ENCODE assay signal across 8 cellular contexts in the genomic region with DNA sequence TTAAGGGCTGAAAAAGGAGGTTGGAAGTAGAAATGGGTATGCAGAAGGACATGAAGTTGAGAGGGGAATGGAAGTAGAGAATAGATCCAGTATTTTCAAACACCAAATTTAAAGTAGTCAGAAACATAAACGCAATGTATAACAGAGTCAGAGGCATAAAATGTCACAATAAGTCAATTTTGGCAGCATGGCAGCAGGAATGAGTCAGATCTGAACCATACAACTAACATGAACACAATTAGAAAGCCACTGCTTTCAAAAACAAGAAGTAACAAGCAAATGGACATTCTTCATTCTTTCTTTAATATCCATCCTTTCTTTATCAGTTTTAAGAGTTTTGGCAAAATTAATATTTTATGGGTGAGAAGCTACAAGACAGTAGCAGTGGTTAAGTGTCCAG. TPM values are rescaled to one million over a fixed set of nuclear protein-coding genes. Genes with fewer than 3 reads are reported as not detected.
A peak's percentile ranks its signal among the peaks of the same experiment; 100 is the strongest.
DNase-seq lines count a peak whose midpoint lies in the region; ATAC-seq and TF ChIP-seq lines count a peak whose summit lies in the region.

No MANE protein-coding gene starts in this region.

- no peaks in the 10 kb centered on the region for H3K27me3 ChIP-seq in ovary

- peak overlapping the region; percentile 95 for H3K4me3 Mint-ChIP-seq in activated T-helper 2 cell treated with anti-CD3 and anti-CD28 coated beads, Interferon-gamma antibody, Interleukin-2, Interleukin-4, amounts not matched to agents 10 μg/mL and 5 μg/mL and 100 μg/mL, durations not matched to agents 14 hours and 24 hours and 36 hours (ENCODE audit: low read depth)
- peak overlapping the region; percentile 18 for H3K4me3 Mint-ChIP-seq in mesothelial cell of epicardium

- no peaks in the 10 kb centered on the region for H3K27me3 Mint-ChIP-seq in activated T-helper 2 cell treated with anti-CD3 and anti-CD28 coated beads, Interferon-gamma antibody, Interleukin-2, Interleukin-4, amounts not matched to agents 10 μg/mL and 5 μg/mL and 100 μg/mL, durations not matched to agents 14 hours and 24 hours and 36 hours (ENCODE audit: low read depth)
- H3K27me3 Mint-ChIP-seq in mesothelial cell of epicardium (ENCODE audit: low read depth) = no peaks in the 10 kb centered on the region

- TF ChIP-seq CTCF in mesothelial cell of epicardium (IDR thresholded peaks at IDR 0.05; ENCODE audit: unreplicated experiment) = no peak
- TF ChIP-seq CTCF in ovary (IDR thresholded peaks at IDR 0.05) = no peak

- no peak for TF ChIP-seq POLR2A in ovary (IDR thresholded peaks at IDR 0.05)

- no peak overlapping the region for H3K4me3 ChIP-seq in ovary

- no peak for ATAC-seq in GM18519 (IDR thresholded peaks at IDR 0.05; ENCODE audit: low FRiP score, unreplicated experiment)
- ATAC-seq in HG02798 (IDR thresholded peaks at IDR 0.05; ENCODE audit: poor library complexity, unreplicated experiment) = no peak

- intact Hi-C loops in activated T-helper 2 cell treated with anti-CD3 and anti-CD28 coated beads, Interferon-gamma antibody, Interleukin-2, Interleukin-4, amounts not matched to agents 10 μg/mL and 5 μg/mL and 100 μg/mL, durations not matched to agents 14 hours and 24 hours and 36 hours (cut with micrococcal nuclease) = no loop called here
- intact Hi-C loops in ovary (cut with DNase I) = no loop called here

- TF ChIP-seq EP300 in ovary (IDR thresholded peaks at IDR 0.05) = no peak

- no peak overlapping the region for H3K27ac ChIP-seq in ovary

- 59 to 76% (median 69%) methylated on average over 1 of the region's 1 CpG for WGBS in ovary, 3 donors

- peaks cover 48% of the 10 kb centered on the region for H3K4me1 Mint-ChIP-seq in activated T-helper 2 cell treated with anti-CD3 and anti-CD28 coated beads, Interferon-gamma antibody, Interleukin-2, Interleukin-4, amounts not matched to agents 10 μg/mL and 5 μg/mL and 100 μg/mL, durations not matched to agents 14 hours and 24 hours and 36 hours (ENCODE audit: low read depth)
- H3K4me1 Mint-ChIP-seq in mesothelial cell of epicardium = peaks cover 36% of the 10 kb centered on the region

- no peaks in the 10 kb centered on the region for H3K36me3 ChIP-seq in ovary

- H3K36me3 Mint-ChIP-seq in activated T-helper 2 cell treated with anti-CD3 and anti-CD28 coated beads, Interferon-gamma antibody, Interleukin-2, Interleukin-4, amounts not matched to agents 10 μg/mL and 5 μg/mL and 100 μg/mL, durations not matched to agents 14 hours and 24 hours and 36 hours (ENCODE audit: low read depth) = peaks cover 49% of the 10 kb centered on the region
- peaks cover 12% of the 10 kb centered on the region for H3K36me3 Mint-ChIP-seq in mesothelial cell of epicardium

- H3K9me3 Mint-ChIP-seq in activated T-helper 2 cell treated with anti-CD3 and anti-CD28 coated beads, Interferon-gamma antibody, Interleukin-2, Interleukin-4, amounts not matched to agents 10 μg/mL and 5 μg/mL and 100 μg/mL, durations not matched to agents 14 hours and 24 hours and 36 hours = no peaks in the 10 kb centered on the region
- H3K9me3 Mint-ChIP-seq in mesothelial cell of epicardium = no peaks in the 10 kb centered on the region

- peak; percentile 66 for DNase-seq in EH (ENCODE audit: low read depth)
- DNase-seq in HT1080 (ENCODE audit: low read depth) = peak; percentile 46
- no peak for DNase-seq in activated T-helper 2 cell treated with anti-CD3 and anti-CD28 coated beads, Interferon-gamma antibody, Interleukin-2, Interleukin-4, amounts not matched to agents 10 μg/mL and 5 μg/mL and 100 μg/mL, durations not matched to agents 14 hours and 24 hours and 36 hours (ENCODE audit: low spot score)
- DNase-seq in mesothelial cell of epicardium (ENCODE audit: low spot score in 2 of 2, unreplicated experiment in 2 of 2) = no peak
- DNase-seq in NCI-H2196 treated with DMSO at 0.1 percent for 48 hours (lab: John Stamatoyannopoulos, UW; ENCODE audit: unreplicated experiment) = no peak
- DNase-seq in ovary = no peak

- peak overlapping the region; percentile 15 for H3K27ac Mint-ChIP-seq in activated T-helper 2 cell treated with anti-CD3 and anti-CD28 coated beads, Interferon-gamma antibody, Interleukin-2, Interleukin-4, amounts not matched to agents 10 μg/mL and 5 μg/mL and 100 μg/mL, durations not matched to agents 14 hours and 24 hours and 36 hours
- no peak overlapping the region for H3K27ac Mint-ChIP-seq in mesothelial cell of epicardium

- no peaks in the 10 kb centered on the region for H3K9me3 ChIP-seq in ovary

- H3K4me1 ChIP-seq in ovary (ENCODE audit: insufficient read depth) = peaks cover 5% of the 10 kb centered on the region

RNA-seq across cellular contexts. Expression of a gene that starts 2.5 kb away (rescaled TPM):
- 83.9 and 91.9 TPM in 2 replicates for total RNA-seq in HT1080 (2014; rRNA removed; shearing (Covaris generic))
- polyA plus RNA-seq in HT1080 (2015; cell fraction: cytosol; rRNA removed) = 70.8 and 103 TPM in 2 replicates
- polyA plus RNA-seq in HT1080 (2015; cell fraction: nucleus; rRNA removed) = 104 and 143 TPM in 2 replicates
- total RNA-seq in activated T-helper 2 cell treated with anti-CD3 and anti-CD28 coated beads, Interferon-gamma antibody, Interleukin-2, Interleukin-4, amounts not matched to agents 10 μg/mL and 5 μg/mL and 100 μg/mL, durations not matched to agents 14 hours and 24 hours and 36 hours = 100 and 109 TPM in 2 replicates
- 43.4 to 45.8 TPM (median 44.9 TPM) in 3 replicates for total RNA-seq in mesothelial cell of epicardium
- total RNA-seq in ovary = 10 to 100 TPM; 24.3 to 51.1 (median 34.3) TPM
- polyA plus RNA-seq in ovary = 10 to 100 TPM; 22.0 to 28.6 TPM

Comparison
In these comparisons a context has a peak if more than half of its experiments do, and no peak if none do; other contexts are left out.
1. DNase-seq: peak in EH (single experiment) and HT1080 (single experiment); none in activated T-helper 2 cell treated with anti-CD3 and anti-CD28 coated beads, Interferon-gamma antibody, Interleukin-2, Interleukin-4, amounts not matched to agents 10 μg/mL and 5 μg/mL and 100 μg/mL, durations not matched to agents 14 hours and 24 hours and 36 hours (single experiment), mesothelial cell of epicardium (0 of 2), NCI-H2196 treated with DMSO at 0.1 percent for 48 hours (single experiment) and ovary (0 of 5).